33 cellular contexts compared by ENCODE assay signal in the genomic region with DNA sequence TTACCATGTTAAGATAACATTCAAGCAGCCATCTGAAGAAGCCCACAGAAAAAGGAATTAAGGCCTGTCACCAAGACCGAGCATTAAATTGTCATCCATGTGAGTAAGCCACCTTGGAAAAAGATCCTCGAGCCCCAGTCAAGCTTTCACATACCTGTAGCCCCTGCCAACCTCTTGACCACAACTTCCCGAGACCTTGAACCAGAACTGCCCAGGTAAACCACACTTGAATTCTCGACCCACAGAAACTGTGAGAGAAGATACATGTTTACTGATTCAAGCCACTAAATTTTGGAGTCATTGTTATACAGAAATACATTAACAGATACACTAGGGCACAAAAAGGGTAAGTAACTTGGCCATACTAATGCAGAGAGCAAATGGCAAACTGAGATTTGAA.
"Had no signal": no experiment of that assay in that cellular context is flagged by ENCODE, and none has a peak within 500 bp of the region (broad histone marks: within the 10 kb centered on the region; RNA-seq: fewer than 3 reads in every experiment).

No MANE protein-coding gene starts in this region.

- DNase-seq: activated B cell treated with CpG ODN at 0.5 μM for 24 hours; activated CD4-positive, alpha-beta memory T cell treated with anti-CD3 and anti-CD28 coated beads for 36 hours; activated CD4-positive, alpha-beta T cell treated with anti-CD3 and anti-CD28 coated beads for 4 hours; activated CD4-positive, alpha-beta T cell treated with anti-CD3 and anti-CD28 coated beads, Interleukin-2, amount 10 ng/mL, durations not matched to agents 24 days and 14 days; activated CD4-positive, alpha-beta T cell treated with anti-CD3 and anti-CD28 coated beads, Interleukin-2, amount 50 U/mL, for 1 hour; activated CD4-positive, alpha-beta T cell treated with anti-CD3 and anti-CD28 coated beads, Interleukin-2, amount 50 U/mL, for 4 hours; activated CD4-positive, CD25-positive, alpha-beta regulatory T cell treated with anti-CD3 and anti-CD28 coated beads, Interleukin-2, amount 50 U/mL, for 72 hours; activated CD8-positive, alpha-beta memory T cell treated with anti-CD3 and anti-CD28 coated beads, Interleukin-2, amount 50 U/mL, for 4 hours; activated CD8-positive, alpha-beta T cell treated with anti-CD3 and anti-CD28 coated beads for 36 hours; activated gamma-delta T cell; activated naive CD4-positive, alpha-beta T cell treated with anti-CD3 and anti-CD28 coated beads, Interleukin-2, amount 10 ng/mL, durations not matched to agents 7 days and 5 days; activated naive CD4-positive, alpha-beta T cell treated with Interleukin-2 at 50 U/mL for 16 hours; activated naive CD8-positive, alpha-beta T cell treated with anti-CD3 and anti-CD28 coated beads, Interleukin-2, amount 10 ng/mL, durations not matched to agents 7 days and 5 days; activated naive CD8-positive, alpha-beta T cell treated with anti-CD3 and anti-CD28 coated beads, Interleukin-2, amount 50 U/mL, for 24 hours; activated T-cell treated with anti-CD3 and anti-CD28 coated beads for 4 hours; activated T-cell treated with anti-CD3 and anti-CD28 coated beads, Interleukin-2, amount 50 U/mL, for 1 hour; activated T-cell treated with anti-CD3 and anti-CD28 coated beads, Interleukin-2, amount 50 U/mL, for 4 hours; activated T-cell treated with anti-CD3 and anti-CD28 coated beads, Interleukin-2, amount 50 U/mL, for 72 hours; amygdala; anterior cingulate cortex; central memory CD4-positive, alpha-beta T cell; T-helper 2 cell; T-helper 9 cell had no signal

- H3K9me3 ChIP-seq: ascending aorta had no signal

- H3K27me3 Mint-ChIP-seq: activated B cell treated with CpG ODN at 0.5 μM for 24 hours; activated CD4-positive, alpha-beta memory T cell treated with anti-CD3 and anti-CD28 coated beads for 36 hours; activated CD8-positive, alpha-beta T cell treated with anti-CD3 and anti-CD28 coated beads for 36 hours; activated naive CD4-positive, alpha-beta T cell treated with anti-CD3 and anti-CD28 coated beads, Interleukin-2, amount 50 U/mL, for 24 hours; activated T-helper 17 cell treated with anti-CD3 and anti-CD28 coated beads, Interleukin-2, amount 50 U/mL, for 72 hours; brain had no signal

- H3K4me3 Mint-ChIP-seq: activated B cell treated with CpG ODN at 0.5 μM for 24 hours; activated CD4-positive, alpha-beta memory T cell treated with anti-CD3 and anti-CD28 coated beads for 36 hours; activated CD4-positive, alpha-beta T cell treated with anti-CD3 and anti-CD28 coated beads, Interleukin-2, amount 10 ng/mL, durations not matched to agents 24 days and 14 days; activated CD8-positive, alpha-beta T cell treated with anti-CD3 and anti-CD28 coated beads for 36 hours; activated naive CD4-positive, alpha-beta T cell treated with anti-CD3 and anti-CD28 coated beads, Interleukin-2, amount 10 ng/mL, durations not matched to agents 7 days and 5 days; activated naive CD4-positive, alpha-beta T cell treated with anti-CD3 and anti-CD28 coated beads, Interleukin-2, amount 50 U/mL, for 24 hours; activated naive CD8-positive, alpha-beta T cell; activated naive CD8-positive, alpha-beta T cell treated with anti-CD3 and anti-CD28 coated beads, Interleukin-2, amount 10 ng/mL, durations not matched to agents 7 days and 5 days; activated naive CD8-positive, alpha-beta T cell treated with anti-CD3 and anti-CD28 coated beads, Interleukin-2, amount 50 U/mL, for 24 hours; activated T-cell treated with anti-CD3 and anti-CD28 coated beads, Interleukin-2, amount 50 U/mL, for 4 hours; activated T-cell treated with anti-CD3 and anti-CD28 coated beads, Interleukin-2, amount 50 U/mL, for 72 hours; activated T-helper 1 cell treated with anti-CD3 and anti-CD28 coated beads, Interleukin-12 subunit alpha, Interleukin-12 subunit beta, Interleukin-2, Interleukin-4 antibody, amounts not matched to agents 30 ng/mL and 10 ng/mL and 1 ng/mL, durations not matched to agents 14 hours and 24 hours and 36 hours; activated T-helper 17 cell treated with anti-CD3 and anti-CD28 coated beads, Interleukin-2, amount 50 U/mL, for 72 hours; brain; T-helper 1 cell treated with Interleukin-12 subunit alpha and Interleukin-12 subunit beta and Interleukin-4 antibody, amounts not matched to agents 30 μg/mL and 1 μg/mL, for 36 hours; T-helper 2 cell treated with Interferon-gamma antibody and Interleukin-4, amounts not matched to agents 5 μg/mL and 100 μg/mL, for 36 hours had no signal

- H3K4me1 ChIP-seq: ascending aorta had no signal

- H3K4me1 Mint-ChIP-seq: activated B cell treated with CpG ODN at 0.5 μM for 24 hours; activated CD4-positive, alpha-beta T cell treated with anti-CD3 and anti-CD28 coated beads, Interleukin-2, amount 10 ng/mL, durations not matched to agents 24 days and 14 days; activated naive CD4-positive, alpha-beta T cell treated with anti-CD3 and anti-CD28 coated beads, Interleukin-2, amount 10 ng/mL, durations not matched to agents 7 days and 5 days; activated naive CD4-positive, alpha-beta T cell treated with anti-CD3 and anti-CD28 coated beads, Interleukin-2, amount 50 U/mL, for 24 hours; activated naive CD8-positive, alpha-beta T cell treated with anti-CD3 and anti-CD28 coated beads, Interleukin-2, amount 10 ng/mL, durations not matched to agents 7 days and 5 days; activated naive CD8-positive, alpha-beta T cell treated with anti-CD3 and anti-CD28 coated beads, Interleukin-2, amount 50 U/mL, for 24 hours; activated T-helper 17 cell treated with anti-CD3 and anti-CD28 coated beads, Interleukin-2, amount 50 U/mL, for 72 hours had no signal

- H3K4me3 ChIP-seq: ascending aorta had no signal

- H3K27ac Mint-ChIP-seq: activated B cell treated with CpG ODN at 0.5 μM for 24 hours; activated CD4-positive, alpha-beta memory T cell treated with anti-CD3 and anti-CD28 coated beads for 36 hours; activated CD4-positive, alpha-beta T cell treated with anti-CD3 and anti-CD28 coated beads, Interleukin-2, amount 10 ng/mL, durations not matched to agents 24 days and 14 days; activated CD8-positive, alpha-beta T cell treated with anti-CD3 and anti-CD28 coated beads for 36 hours; activated naive CD4-positive, alpha-beta T cell treated with anti-CD3 and anti-CD28 coated beads, Interleukin-2, amount 10 ng/mL, durations not matched to agents 7 days and 5 days; activated naive CD4-positive, alpha-beta T cell treated with anti-CD3 and anti-CD28 coated beads, Interleukin-2, amount 50 U/mL, for 24 hours; activated naive CD8-positive, alpha-beta T cell; activated naive CD8-positive, alpha-beta T cell treated with anti-CD3 and anti-CD28 coated beads, Interleukin-2, amount 10 ng/mL, durations not matched to agents 7 days and 5 days; activated naive CD8-positive, alpha-beta T cell treated with anti-CD3 and anti-CD28 coated beads, Interleukin-2, amount 50 U/mL, for 24 hours; activated T-cell treated with anti-CD3 and anti-CD28 coated beads, Interleukin-2, amount 50 U/mL, for 72 hours; activated T-helper 1 cell treated with anti-CD3 and anti-CD28 coated beads, Interleukin-12 subunit alpha, Interleukin-12 subunit beta, Interleukin-2, Interleukin-4 antibody, amounts not matched to agents 30 ng/mL and 10 ng/mL and 1 ng/mL, durations not matched to agents 14 hours and 24 hours and 36 hours; activated T-helper 17 cell treated with anti-CD3 and anti-CD28 coated beads, Interleukin-2, amount 50 U/mL, for 72 hours; T-helper 1 cell treated with Interleukin-12 subunit alpha and Interleukin-12 subunit beta and Interleukin-4 antibody, amounts not matched to agents 30 μg/mL and 1 μg/mL, for 36 hours; T-helper 2 cell treated with Interferon-gamma antibody and Interleukin-4, amounts not matched to agents 5 μg/mL and 100 μg/mL, for 36 hours had no signal

- ATAC-seq: activated CD8-positive, alpha-beta T cell treated with anti-CD3 and anti-CD28 coated beads for 36 hours; activated naive CD8-positive, alpha-beta T cell treated with anti-CD3 and anti-CD28 coated beads, Interleukin-2, amount 50 U/mL, for 24 hours; activated T-cell treated with anti-CD3 and anti-CD28 coated beads, Interleukin-2, amount 50 U/mL, for 4 hours; activated T-cell treated with anti-CD3 and anti-CD28 coated beads, Interleukin-2, amount 50 U/mL, for 72 hours; activated T-helper 17 cell treated with anti-CD3 and anti-CD28 coated beads, Interleukin-2, amount 50 U/mL, for 72 hours had no signal

- H3K27me3 ChIP-seq: ascending aorta had no signal

- H3K9me3 Mint-ChIP-seq: activated CD4-positive, alpha-beta memory T cell treated with anti-CD3 and anti-CD28 coated beads for 36 hours; activated T-helper 1 cell treated with anti-CD3 and anti-CD28 coated beads, Interleukin-12 subunit alpha, Interleukin-12 subunit beta, Interleukin-2, Interleukin-4 antibody, amounts not matched to agents 30 ng/mL and 10 ng/mL and 1 ng/mL, durations not matched to agents 14 hours and 24 hours and 36 hours; activated T-helper 17 cell treated with anti-CD3 and anti-CD28 coated beads, Interleukin-2, amount 50 U/mL, for 72 hours; T-helper 2 cell treated with Interferon-gamma antibody and Interleukin-4, amounts not matched to agents 5 μg/mL and 100 μg/mL, for 36 hours had no signal

- H3K27ac ChIP-seq: ascending aorta, VCaP had no signal

- H3K36me3 Mint-ChIP-seq: activated CD4-positive, alpha-beta memory T cell treated with anti-CD3 and anti-CD28 coated beads for 36 hours; activated naive CD4-positive, alpha-beta T cell treated with anti-CD3 and anti-CD28 coated beads, Interleukin-2, amount 10 ng/mL, durations not matched to agents 7 days and 5 days; activated naive CD4-positive, alpha-beta T cell treated with anti-CD3 and anti-CD28 coated beads, Interleukin-2, amount 50 U/mL, for 24 hours; activated naive CD8-positive, alpha-beta T cell; activated naive CD8-positive, alpha-beta T cell treated with anti-CD3 and anti-CD28 coated beads, Interleukin-2, amount 10 ng/mL, durations not matched to agents 7 days and 5 days had no signal

- FAIRE-seq: TTC549 had no signal
